Comparison of ENCODE assay signal across 21 cellular contexts in the genomic region with DNA sequence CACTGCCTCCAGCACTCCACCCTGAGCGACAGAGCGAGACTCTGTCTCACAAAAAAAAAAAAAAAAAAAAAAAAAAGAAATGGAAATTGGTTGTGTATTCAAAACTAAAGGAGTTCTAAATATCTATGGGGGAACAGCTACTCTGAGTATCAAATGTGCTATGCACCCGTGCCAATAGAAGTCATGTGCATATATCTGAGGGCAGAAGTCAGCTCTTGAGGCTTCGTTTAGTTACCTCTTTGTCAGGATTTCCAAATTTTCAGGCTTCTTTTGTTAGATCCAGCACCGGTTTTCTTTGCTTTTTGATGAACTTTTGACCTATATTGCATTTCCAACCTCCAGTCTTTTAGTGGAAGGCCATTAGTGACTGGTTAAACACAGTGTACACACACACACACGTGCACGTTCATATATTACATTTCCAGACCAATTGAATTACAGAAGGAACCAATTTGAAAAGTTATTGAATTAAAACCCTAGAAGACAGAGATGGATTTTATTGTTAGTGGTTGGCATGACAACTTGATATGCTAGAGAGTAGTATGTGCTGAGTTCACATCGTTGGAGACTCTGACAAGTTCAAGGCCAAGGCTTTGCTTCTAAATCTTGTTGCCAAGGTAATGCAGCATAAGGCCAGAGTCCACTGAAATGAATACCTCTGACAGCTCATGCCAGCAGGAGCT.
DNase-seq lines count a peak whose midpoint lies in the region; ATAC-seq and TF ChIP-seq lines count a peak whose summit lies in the region.
"Had no signal": no experiment of that assay in that cellular context is flagged by ENCODE, and none has a peak within 500 bp of the region (broad histone marks: within the 10 kb centered on the region; RNA-seq: fewer than 3 reads in every experiment).

No MANE protein-coding gene starts in this region.

- DNase-seq in NCI-H1092 treated with DMSO at 0.1 percent for 48 hours (lab: John Stamatoyannopoulos, UW), result peak; percentile 18
- no peak for DNase-seq in NCI-H1092 (lab: John Stamatoyannopoulos, UW)
- peak; percentile 83 for DNase-seq in amniotic epithelial cell (ENCODE audit: low read depth)
- DNase-seq in kidney glomerular epithelial cell (lab: John Stamatoyannopoulos, UW), result peak; percentile 18
- peak; percentile 60 for DNase-seq in retinal pigment epithelial cell (ENCODE audit: low read depth)
- DNase-seq in T1000 (lab: John Stamatoyannopoulos, UW), result no peak
- DNase-seq: 8988T; activated CD4-positive, alpha-beta T cell treated with anti-CD3 and anti-CD28 coated beads, Interleukin-2, amount 10 ng/mL, durations not matched to agents 7 days and 5 days; activated naive CD4-positive, alpha-beta T cell treated with anti-CD3 and anti-CD28 coated beads for 36 hours; activated T-cell treated with anti-CD3 and anti-CD28 coated beads for 4 hours; hypothalamus; Karpas-422; left lung; NCI-H187; NCI-H82; stimulated activated naive CD4-positive, alpha-beta T cell treated with Interleukin-2 at 50 U/mL for 16 hours had no signal

- no peak overlapping the region for H3K4me3 ChIP-seq in retinal pigment epithelial cell (ENCODE audit: low read length)
- H3K4me3 ChIP-seq: breast epithelium, left lung, prostate gland, SK-N-MC had no signal

- ATAC-seq in HG02623 (IDR thresholded peaks at IDR 0.05; ENCODE audit: unreplicated experiment) (no peak), GM19467 (IDR thresholded peaks at IDR 0.05; ENCODE audit: unreplicated experiment) (no peak)
- ATAC-seq: left lung had no signal

- no peak for TF ChIP-seq CTCF in retinal pigment epithelial cell (conservative IDR thresholded peaks at IDR 0.05; ENCODE audit: low read depth, low read length)

Comparison
In these comparisons a context has a peak if more than half of its experiments do, and no peak if none do; other contexts are left out.
1. DNase-seq: peak in NCI-H1092 treated with DMSO at 0.1 percent for 48 hours (single experiment), amniotic epithelial cell (single experiment), kidney glomerular epithelial cell (single experiment) and retinal pigment epithelial cell (single experiment); none in NCI-H1092 (single experiment) and T1000 (single experiment).